22 cellular contexts compared by ENCODE assay signal in the genomic region with DNA sequence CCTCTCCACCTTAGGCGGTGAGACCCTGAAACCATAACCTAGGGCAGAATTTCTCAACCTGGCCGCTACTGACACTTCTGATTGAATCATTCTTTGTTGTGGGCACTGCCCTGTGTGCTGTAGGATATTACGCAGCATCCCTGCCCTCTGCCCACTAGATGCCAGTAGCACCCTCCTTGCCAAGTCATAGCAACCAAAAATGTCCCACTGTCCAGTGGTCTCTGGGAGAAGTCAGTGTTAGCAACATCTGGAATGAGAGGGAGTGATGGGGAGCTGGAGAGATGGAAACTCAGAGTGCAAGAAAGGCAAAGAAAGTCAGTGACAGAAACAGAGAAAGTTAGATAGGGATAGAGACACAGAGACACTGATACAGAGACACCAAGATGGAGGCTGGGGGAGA. TPM values are rescaled to one million over a fixed set of nuclear protein-coding genes. Genes with fewer than 3 reads are reported as not detected.
DNase-seq lines count a peak whose midpoint lies in the region; ATAC-seq, FAIRE-seq and TF ChIP-seq lines count a peak whose summit lies in the region.
"Had no signal": no experiment of that assay in that cellular context is flagged by ENCODE, and none has a peak within 500 bp of the region (broad histone marks: within the 10 kb centered on the region; RNA-seq: fewer than 3 reads in every experiment).

No MANE protein-coding gene starts in this region.

- H3K4me2 ChIP-seq in BLaER1 treated with 17β-estradiol and CSF1 and Interleukin-3, amounts not matched to agents 10 nM and 100 nM = peak overlapping the region; percentile 58 to 83 (median 72)
- H3K4me2 ChIP-seq in osteoblast (ENCODE audit: insufficient read depth, low read length) = no peak overlapping the region

- H3K9ac ChIP-seq in BLaER1 treated with 17β-estradiol and CSF1 and Interleukin-3, amounts not matched to agents 10 nM and 100 nM = peak overlapping the region in 8 of 11 experiments; percentile 8 to 71 (median 60); a peak in 8 of 22 replicates

- no peak overlapping the region for H3K4me3 ChIP-seq in BLaER1 treated with 17β-estradiol and CSF1 and Interleukin-3, amounts not matched to agents 10 nM and 100 nM
- no peak overlapping the region for H3K4me3 ChIP-seq in epithelial cell of proximal tubule (ENCODE audit: low read depth, low read length)
- no peak overlapping the region for H3K4me3 ChIP-seq in osteoblast (ENCODE audit: insufficient read depth, low read length)
- H3K4me3 ChIP-seq: ascending aorta, stomach, upper lobe of left lung had no signal

- H4K20me1 ChIP-seq in BLaER1 treated with 17β-estradiol and CSF1 and Interleukin-3, amounts not matched to agents 10 nM and 100 nM = no peaks in the 10 kb centered on the region
- no peaks in the 10 kb centered on the region for H4K20me1 ChIP-seq in osteoblast (ENCODE audit: insufficient read depth, low read length)

- TF ChIP-seq CTCF in epithelial cell of proximal tubule (conservative IDR thresholded peaks at IDR 0.05; ENCODE audit: low read depth, low read length) = peak; percentile 14
- no peak for TF ChIP-seq CTCF in osteoblast (IDR thresholded peaks at IDR 0.05; ENCODE audit: extremely low read depth, low read depth, low read length)

- H3K27ac ChIP-seq in BLaER1 treated with 17β-estradiol and CSF1 and Interleukin-3, amounts not matched to agents 10 nM and 100 nM = peak overlapping the region in 10 of 11 experiments; percentile 62 to 82 (median 73); a peak in 19 of 22 replicates
- H3K27ac ChIP-seq in osteoblast (ENCODE audit: low read depth, low read length) = no peak overlapping the region
- H3K27ac ChIP-seq: ascending aorta, RWPE1, stomach, upper lobe of left lung had no signal

- TF ChIP-seq POLR2A in H54 (IDR thresholded peaks at IDR 0.05; ENCODE audit: low read depth, low read length) = no peak

- FAIRE-seq in GM19239 (lab: Jason Lieb, UNC) (peak; percentile 67), H54 (lab: Jason Lieb, UNC) (no peak)

- H3K79me2 ChIP-seq in osteoblast (ENCODE audit: insufficient read depth, low read length) = no peaks in the 10 kb centered on the region

- no peaks in the 10 kb centered on the region for H3K27me3 ChIP-seq in BLaER1 treated with 17β-estradiol and CSF1 and Interleukin-3, amounts not matched to agents 10 nM and 100 nM
- no peaks in the 10 kb centered on the region for H3K27me3 ChIP-seq in osteoblast (ENCODE audit: insufficient read depth, low read length)
- H3K27me3 ChIP-seq: ascending aorta, upper lobe of left lung had no signal

- peaks cover 19 to 37% (median 28%) of the 10 kb centered on the region in 10 experiments for H3K4me1 ChIP-seq in BLaER1 treated with 17β-estradiol and CSF1 and Interleukin-3, amounts not matched to agents 10 nM and 100 nM
- no peaks in the 10 kb centered on the region for H3K4me1 ChIP-seq in osteoblast (ENCODE audit: insufficient read depth, low read length)
- H3K4me1 ChIP-seq: ascending aorta, stomach, upper lobe of left lung had no signal

- no peak for DNase-seq in GM19239 (ENCODE audit: insufficient read length, low spot score)
- DNase-seq in epithelial cell of proximal tubule (ENCODE audit: low read depth) = no peak
- no peak for DNase-seq in H54 (ENCODE audit: insufficient read length, low spot score)
- no peak for DNase-seq in osteoblast (ENCODE audit: insufficient read length, low spot score, missing footprints)
- DNase-seq: activated CD4-positive, alpha-beta T cell treated with anti-CD3 and anti-CD28 coated beads, Interleukin-2, amount 50 U/mL, for 1 hour; cerebellar nuclear complex; effector CD8-positive, alpha-beta T cell; H9; immature natural killer cell; NCI-H1436 treated with DMSO at 0.1 percent for 48 hours; NCI-H226; NK-92 treated with Interleukin-12 subunit alpha and Interleukin-12 subunit beta, amount 100 ng/mL, for 24 hours; stimulated activated CD4-positive, alpha-beta T cell treated with anti-CD3 and anti-CD28 coated beads, Interleukin-1b, Interleukin-23, amount 100 ng/mL, for 48 hours; stomach; upper lobe of left lung had no signal

- H2AFZ ChIP-seq in osteoblast (ENCODE audit: low read length) = no peak overlapping the region

- H3K36me3 ChIP-seq in BLaER1 treated with 17β-estradiol and CSF1 and Interleukin-3, amounts not matched to agents 10 nM and 100 nM = no peaks in the 10 kb centered on the region
- no peaks in the 10 kb centered on the region for H3K36me3 ChIP-seq in osteoblast (ENCODE audit: insufficient read depth, low read length)
- H3K36me3 ChIP-seq: ascending aorta, stomach, upper lobe of left lung had no signal

- H3K9me3 ChIP-seq in BLaER1 treated with 17β-estradiol and CSF1 and Interleukin-3, amounts not matched to agents 10 nM and 100 nM (replicated peaks in 1 of 11) = no peaks in the 10 kb centered on the region; a peak in 1 of 22 replicates
- no peaks in the 10 kb centered on the region for H3K9me3 ChIP-seq in osteoblast (ENCODE audit: low read depth, low read length)
- H3K9me3 ChIP-seq: ascending aorta, stomach, upper lobe of left lung had no signal

- ATAC-seq in HG03196 (IDR thresholded peaks at IDR 0.05; ENCODE audit: unreplicated experiment) = peak; percentile 11
- no peak for ATAC-seq in GM21737 (IDR thresholded peaks at IDR 0.05; ENCODE audit: unreplicated experiment)
- no peak for ATAC-seq in HG03442 (IDR thresholded peaks at IDR 0.05; ENCODE audit: unreplicated experiment)

RNA-seq across cellular contexts. Expression of gene KLK4, which starts 13.6 kb away (rescaled TPM):
- total RNA-seq in epithelial cell of proximal tubule (not detected in 2 replicates), osteoblast (0.29 TPM in 1 of 2 replicates, not detected in the other)
- total RNA-seq: ascending aorta, osteocyte, stomach, upper lobe of left lung had no signal

RNA-seq across cellular contexts. Expression of gene KLK2, which starts 24.4 kb away (rescaled TPM):
- total RNA-seq in epithelial cell of proximal tubule (not detected in 2 replicates), osteoblast (not detected in 2 replicates)
- total RNA-seq: ascending aorta, H9, osteocyte, upper lobe of left lung had no signal

RNA-seq across cellular contexts. Expression of gene KLK3, which starts 42.9 kb away (rescaled TPM):
- total RNA-seq in epithelial cell of proximal tubule (not detected in 2 replicates), osteoblast (not detected in 2 replicates)
- total RNA-seq: ascending aorta, H9, osteocyte had no signal

RNA-seq across cellular contexts. Expression of gene KLK5, which starts 55.2 kb away (rescaled TPM):
- total RNA-seq in epithelial cell of proximal tubule (8.1 and 16.4 TPM in 2 replicates), osteoblast (not detected in 2 replicates)
- total RNA-seq: ascending aorta, H9, osteocyte, stomach had no signal
